Comparison of ENCODE assay signal across 7 cellular contexts in genomic region chr2:156399224-156399949, GRCh38. TPM values are rescaled to one million over a fixed set of nuclear protein-coding genes. Genes with fewer than 3 reads are reported as not detected.
DNase-seq lines count a peak whose midpoint lies in the region; ATAC-seq and TF ChIP-seq lines count a peak whose summit lies in the region.

No MANE protein-coding gene starts in this region.

- H3K27me3 ChIP-seq in Loucy (ENCODE audit: insufficient read depth, low read length, poor library complexity, severe bottlenecking), result no peaks in the 10 kb centered on the region
- H3K27me3 ChIP-seq in ascending aorta, result no peaks in the 10 kb centered on the region
- no peaks in the 10 kb centered on the region for H3K27me3 ChIP-seq in kidney epithelial cell (ENCODE audit: control insufficient read depth, insufficient read depth, low read length)
- H3K27me3 ChIP-seq in testis, result no peaks in the 10 kb centered on the region

- peak overlapping the region; percentile 87 for H3K9ac ChIP-seq in Loucy (ENCODE audit: low read depth, low read length, poor library complexity, severe bottlenecking)

- H3K79me2 ChIP-seq in Loucy (ENCODE audit: insufficient read depth, low read length), result no peaks in the 10 kb centered on the region

- 47 to 63% methylated on average over 10 of the region's 10 CpGs for WGBS in testis, 2 donors

- H3K9me3 ChIP-seq in Loucy (ENCODE audit: insufficient read depth, low read depth, low read length), result no peaks in the 10 kb centered on the region
- no peaks in the 10 kb centered on the region for H3K9me3 ChIP-seq in ascending aorta
- no peaks in the 10 kb centered on the region for H3K9me3 ChIP-seq in testis

- no peak for TF ChIP-seq POLR2A in GM18505 (IDR thresholded peaks at IDR 0.05; ENCODE audit: borderline replicate concordance, extremely low read depth, insufficient read depth, insufficient read length)
- TF ChIP-seq POLR2A in testis (IDR thresholded peaks at IDR 0.05), result no peak

- no peaks in the 10 kb centered on the region for H3K9me2 ChIP-seq in Loucy (replicated peaks; ENCODE audit: low read depth, low read length)

- peak overlapping the region; percentile 73 for H3K4me2 ChIP-seq in Loucy (ENCODE audit: low read depth, low read length, poor library complexity, severe bottlenecking)

- peak; percentile 0 for ATAC-seq in GM18505 (IDR thresholded peaks at IDR 0.05; ENCODE audit: unreplicated experiment)
- no peak for ATAC-seq in GM21367 (IDR thresholded peaks at IDR 0.05; ENCODE audit: unreplicated experiment)

- intact Hi-C loops in ascending aorta (cut with DNase I), result no loop called here
- intact Hi-C loops in testis (cut with DNase I; ENCODE audit: low total_unique reads), result no loop called here

- no peak for TF ChIP-seq CTCF in Loucy (conservative IDR thresholded peaks at IDR 0.05; ENCODE audit: low read length)
- no peak for TF ChIP-seq CTCF in ascending aorta (IDR thresholded peaks at IDR 0.05)
- TF ChIP-seq CTCF in kidney epithelial cell (IDR thresholded peaks at IDR 0.05; ENCODE audit: insufficient read depth, low read length, poor library complexity, severe bottlenecking), result no peak
- TF ChIP-seq CTCF in testis (IDR thresholded peaks at IDR 0.05), result no peak

- H3K4me3 ChIP-seq in Loucy (ENCODE audit: low read length, poor library complexity, severe bottlenecking) (peak overlapping the region; percentile 89), ascending aorta (peak overlapping the region; percentile 56 to 96), kidney epithelial cell (ENCODE audit: low read depth, low read length) (peak overlapping the region; percentile 75), testis (peak overlapping the region; percentile 73 to 84)

- DNase-seq in ascending aorta (ENCODE audit: low spot score in 2 of 2), result no peak
- DNase-seq in kidney epithelial cell (ENCODE audit: low read depth), result no peak
- DNase-seq in testis, result no peak
- no peak for DNase-seq in midbrain (lab: John Stamatoyannopoulos, UW)

- H3K36me3 ChIP-seq in Loucy (ENCODE audit: insufficient read depth, low read length) (no peaks in the 10 kb centered on the region), ascending aorta (no peaks in the 10 kb centered on the region), kidney epithelial cell (ENCODE audit: control insufficient read depth, insufficient read depth, low read length) (no peaks in the 10 kb centered on the region), testis (ENCODE audit: low read depth, missing control alignments) (no peaks in the 10 kb centered on the region)

- H4K20me1 ChIP-seq in Loucy (ENCODE audit: insufficient read depth, low read length, poor library complexity, severe bottlenecking), result no peaks in the 10 kb centered on the region

- peaks cover 3% of the 10 kb centered on the region for H3F3A ChIP-seq in Loucy (ENCODE audit: low read depth)

- H3K4me1 ChIP-seq in Loucy (ENCODE audit: insufficient read depth, low read length, poor library complexity, severe bottlenecking), result peaks cover 24% of the 10 kb centered on the region
- peaks cover 0 to 4% of the 10 kb centered on the region in 2 donors for H3K4me1 ChIP-seq in ascending aorta
- no peaks in the 10 kb centered on the region for H3K4me1 ChIP-seq in testis

- peak overlapping the region; percentile 87 to 99 for H3K27ac ChIP-seq in ascending aorta
- peak overlapping the region in 1 of 2 donors; percentile 98 for H3K27ac ChIP-seq in testis

- peak overlapping the region; percentile 88 for H2AFZ ChIP-seq in Loucy (ENCODE audit: low read length)

RNA-seq across cellular contexts. Expression of gene GPD2, which starts 36.8 kb away (rescaled TPM):
- total RNA-seq in ascending aorta (20.0 TPM), kidney epithelial cell (19.1 and 22.4 TPM in 2 replicates), testis (10 to 100 TPM; 24.2 to 33.4 TPM)
- 25.8 TPM for polyA plus RNA-seq in testis (ENCODE audit: insufficient read depth, low read depth, low replicate concordance)
